Comparison of ENCODE assay signal across 28 cellular contexts in genomic region chr10:126420571-126421275, GRCh38. TPM values are rescaled to one million over a fixed set of nuclear protein-coding genes. Genes with fewer than 3 reads are reported as not detected.
DNase-seq lines count a peak whose midpoint lies in the region; FAIRE-seq and TF ChIP-seq lines count a peak whose summit lies in the region.
"Had no signal": no experiment of that assay in that cellular context is flagged by ENCODE, and none has a peak within 500 bp of the region (broad histone marks: within the 10 kb centered on the region; RNA-seq: fewer than 3 reads in every experiment).

No MANE protein-coding gene starts in this region.

- no peaks in the 10 kb centered on the region for H3K27me3 ChIP-seq in astrocyte (ENCODE audit: insufficient read depth, low read length)
- no peaks in the 10 kb centered on the region for H3K27me3 ChIP-seq in skeletal muscle satellite cell (ENCODE audit: control insufficient read depth, insufficient read depth, low read length)
- H3K27me3 ChIP-seq: right lobe of liver, transverse colon had no signal

- H3K4me2 ChIP-seq in astrocyte (ENCODE audit: low read length) (peak overlapping the region; percentile 77), skeletal muscle satellite cell (ENCODE audit: low read length) (no peak overlapping the region)

- no peaks in the 10 kb centered on the region for H3K79me2 ChIP-seq in astrocyte (ENCODE audit: insufficient read depth, low read length)

- H3K27ac Mint-ChIP-seq in astrocyte (ENCODE audit: unreplicated experiment), result peak overlapping the region; percentile 98
- H3K27ac Mint-ChIP-seq: activated CD4-positive, alpha-beta T cell treated with anti-CD3 and anti-CD28 coated beads, Interleukin-2, amount 10 ng/mL, durations not matched to agents 7 days and 5 days; activated CD8-positive, alpha-beta memory T cell treated with anti-CD3 and anti-CD28 coated beads, Interleukin-2, amount 10 ng/mL, durations not matched to agents 7 days and 5 days; activated naive CD4-positive, alpha-beta T cell treated with anti-CD3 and anti-CD28 coated beads for 36 hours; activated T-cell treated with anti-CD3 and anti-CD28 coated beads, Interleukin-2, amount 50 U/mL, for 72 hours; CD8-positive, alpha-beta T cell; natural killer cell; T-helper 2 cell treated with Interferon-gamma antibody and Interleukin-4, amounts not matched to agents 5 μg/mL and 100 μg/mL, for 36 hours had no signal

- FAIRE-seq in H54 (lab: Jason Lieb, UNC) (peak; percentile 74), astrocyte (lab: Jason Lieb, UNC) (no peak)
- FAIRE-seq: G401.6 had no signal

- H3K9me3 ChIP-seq in astrocyte (ENCODE audit: insufficient read depth, low read depth, low read length), result peaks cover 20% of the 10 kb centered on the region
- H3K9me3 ChIP-seq in skeletal muscle satellite cell (replicated peaks; ENCODE audit: low read length), result peaks cover 11% of the 10 kb centered on the region

- no peak overlapping the region for H3K4me3 Mint-ChIP-seq in astrocyte (ENCODE audit: unreplicated experiment)
- H3K4me3 Mint-ChIP-seq: activated CD4-positive, alpha-beta T cell treated with anti-CD3 and anti-CD28 coated beads, Interleukin-2, amount 10 ng/mL, durations not matched to agents 7 days and 5 days; activated CD8-positive, alpha-beta memory T cell treated with anti-CD3 and anti-CD28 coated beads, Interleukin-2, amount 10 ng/mL, durations not matched to agents 7 days and 5 days; activated naive CD4-positive, alpha-beta T cell treated with anti-CD3 and anti-CD28 coated beads for 36 hours; activated T-cell treated with anti-CD3 and anti-CD28 coated beads, Interleukin-2, amount 50 U/mL, for 72 hours; CD8-positive, alpha-beta T cell; natural killer cell; T-helper 2 cell treated with Interferon-gamma antibody and Interleukin-4, amounts not matched to agents 5 μg/mL and 100 μg/mL, for 36 hours had no signal

- peak overlapping the region; percentile 97 for H3K27ac ChIP-seq in astrocyte (ENCODE audit: low read depth, low read length)
- H3K27ac ChIP-seq: right lobe of liver, RWPE1, transverse colon, VCaP had no signal

- peak overlapping the region; percentile 85 for H3K9ac ChIP-seq in astrocyte (ENCODE audit: low read length)
- H3K9ac ChIP-seq in skeletal muscle satellite cell (ENCODE audit: low read depth, low read length), result peak overlapping the region; percentile 57

- H3K4me3 ChIP-seq in astrocyte (ENCODE audit: insufficient read depth, low read depth, low read length), result peak overlapping the region; percentile 31
- no peak overlapping the region for H3K4me3 ChIP-seq in skeletal muscle satellite cell (ENCODE audit: low read length)
- H3K4me3 ChIP-seq: right lobe of liver, transverse colon had no signal

- TF ChIP-seq CTCF in astrocyte (IDR thresholded peaks at IDR 0.05; ENCODE audit: insufficient read depth, low read depth, low read length), result no peak

- H3K36me3 ChIP-seq in astrocyte (ENCODE audit: insufficient read depth, low read length), result no peaks in the 10 kb centered on the region
- H3K36me3 ChIP-seq in skeletal muscle satellite cell (ENCODE audit: insufficient read depth, low read length), result no peaks in the 10 kb centered on the region
- H3K36me3 ChIP-seq: right lobe of liver, transverse colon had no signal

- peaks cover 9% of the 10 kb centered on the region for H3K9me3 Mint-ChIP-seq in astrocyte (ENCODE audit: unreplicated experiment)

- TF ChIP-seq POLR2A in H54 (IDR thresholded peaks at IDR 0.05; ENCODE audit: low read depth, low read length), result no peak

- peaks cover 7% of the 10 kb centered on the region for H3K36me3 Mint-ChIP-seq in astrocyte (ENCODE audit: low read depth, unreplicated experiment)
- H3K36me3 Mint-ChIP-seq: activated CD8-positive, alpha-beta memory T cell treated with anti-CD3 and anti-CD28 coated beads, Interleukin-2, amount 10 ng/mL, durations not matched to agents 7 days and 5 days; CD8-positive, alpha-beta T cell had no signal

- H2AFZ ChIP-seq in astrocyte (ENCODE audit: low read depth, low read length), result no peak overlapping the region

- H3K4me1 Mint-ChIP-seq in astrocyte (ENCODE audit: low read depth, unreplicated experiment), result peaks cover 38% of the 10 kb centered on the region
- H3K4me1 Mint-ChIP-seq: activated CD4-positive, alpha-beta T cell treated with anti-CD3 and anti-CD28 coated beads, Interleukin-2, amount 10 ng/mL, durations not matched to agents 7 days and 5 days; activated CD8-positive, alpha-beta memory T cell treated with anti-CD3 and anti-CD28 coated beads, Interleukin-2, amount 10 ng/mL, durations not matched to agents 7 days and 5 days had no signal

- no peak for DNase-seq in H54 (ENCODE audit: insufficient read length, low spot score)
- DNase-seq in astrocyte (ENCODE audit: low read depth), result peak; percentile 50
- DNase-seq in fibroblast of peridontal ligament (ENCODE audit: extremely low read depth), result peak; percentile 20
- DNase-seq in stimulated activated CD4-positive, alpha-beta T cell treated with anti-CD3 and anti-CD28 coated beads, Interleukin-1b, Interleukin-23, amount 100 ng/mL, for 48 hours, result no peak
- no peak for DNase-seq in Kasumi-1 (lab: John Stamatoyannopoulos, UW)
- no peak for DNase-seq in NCI-H1417 treated with DMSO at 0.1 percent for 48 hours (lab: John Stamatoyannopoulos, UW)
- DNase-seq: activated CD4-positive, alpha-beta T cell treated with anti-CD3 and anti-CD28 coated beads, Interleukin-2, amount 10 ng/mL, durations not matched to agents 7 days and 5 days; activated CD8-positive, alpha-beta memory T cell treated with anti-CD3 and anti-CD28 coated beads, Interleukin-2, amount 10 ng/mL, durations not matched to agents 7 days and 5 days; activated naive CD4-positive, alpha-beta T cell treated with anti-CD3 and anti-CD28 coated beads for 36 hours; activated T-cell treated with anti-CD3 and anti-CD28 coated beads, Interleukin-2, amount 50 U/mL, for 72 hours; amygdala; CD8-positive, alpha-beta T cell; DMS 273 treated with DMSO at 0.1 percent for 48 hours; islet precursor cell; left ventricle myocardium superior; midbrain; natural killer cell; NCI-H1436 treated with DMSO at 0.1 percent for 48 hours; NCI-H510A treated with DMSO at 0.1 percent for 48 hours; posterior cingulate gyrus; right lobe of liver; stimulated activated CD8-positive, alpha-beta memory T cell treated with anti-CD3 and anti-CD28 coated beads, Interleukin-4, amount 100 ng/mL, for 48 hours; transverse colon had no signal

- H3K27me3 Mint-ChIP-seq in astrocyte (ENCODE audit: low read depth, unreplicated experiment), result no peaks in the 10 kb centered on the region
- H3K27me3 Mint-ChIP-seq: activated CD4-positive, alpha-beta T cell treated with anti-CD3 and anti-CD28 coated beads, Interleukin-2, amount 10 ng/mL, durations not matched to agents 7 days and 5 days; activated CD8-positive, alpha-beta memory T cell treated with anti-CD3 and anti-CD28 coated beads, Interleukin-2, amount 10 ng/mL, durations not matched to agents 7 days and 5 days had no signal

- H4K20me1 ChIP-seq in astrocyte (ENCODE audit: insufficient read depth, low read length), result no peaks in the 10 kb centered on the region

- H3K4me1 ChIP-seq in astrocyte (ENCODE audit: insufficient read depth, low read length), result peaks cover 18% of the 10 kb centered on the region
- H3K4me1 ChIP-seq in skeletal muscle satellite cell (ENCODE audit: control insufficient read depth, insufficient read depth, low read length), result peaks cover 26% of the 10 kb centered on the region
- H3K4me1 ChIP-seq: right lobe of liver, transverse colon had no signal

RNA-seq across cellular contexts. Expression of gene ADAM12, which starts 32.4 kb away (rescaled TPM):
- 100 and 126 TPM in 2 replicates for total RNA-seq in astrocyte
- 119 and 212 TPM in 2 replicates for total RNA-seq in skeletal muscle satellite cell (2012; rRNA removed)
- total RNA-seq: activated naive CD4-positive, alpha-beta T cell treated with anti-CD3 and anti-CD28 coated beads for 36 hours had no signal

Comparison
In these comparisons a context has a peak if more than half of its experiments do, and no peak if none do; other contexts are left out.
1. DNase-seq: peak in astrocyte (single experiment) and fibroblast of peridontal ligament (single experiment); none in H54 (single experiment), stimulated activated CD4-positive, alpha-beta T cell treated with anti-CD3 and anti-CD28 coated beads, Interleukin-1b, Interleukin-23, amount 100 ng/mL, for 48 hours (single experiment), Kasumi-1 (0 of 2) and NCI-H1417 treated with DMSO at 0.1 percent for 48 hours (single experiment).